In genomic region chr13:76383671-76384461, GRCh38 we compare ENCODE assay signal across 10 cellular contexts.
A peak's percentile ranks its signal among the peaks of the same experiment; 100 is the strongest.
DNase-seq lines count a peak whose midpoint lies in the region; ATAC-seq and TF ChIP-seq lines count a peak whose summit lies in the region.
"Had no signal": no experiment of that assay in that cellular context is flagged by ENCODE, and none has a peak within 500 bp of the region (broad histone marks: within the 10 kb centered on the region; RNA-seq: fewer than 3 reads in every experiment).

No MANE protein-coding gene starts in this region.

- no peak overlapping the region for H3K4me3 ChIP-seq in AG04449 (ENCODE audit: low read depth, low read length)
- no peak overlapping the region for H3K4me3 ChIP-seq in body of pancreas
- no peak overlapping the region for H3K4me3 ChIP-seq in lower lobe of right lung

- H3K27ac ChIP-seq in body of pancreas = no peak overlapping the region
- peak overlapping the region; percentile 1 for H3K27ac ChIP-seq in lower lobe of right lung

- H3K9me3 ChIP-seq in body of pancreas (no peaks in the 10 kb centered on the region), lower lobe of right lung (no peaks in the 10 kb centered on the region)
- H3K9me3 ChIP-seq: Caco-2 had no signal

- no peak overlapping the region for H3K27ac Mint-ChIP-seq in Calu3 (ENCODE audit: unreplicated experiment)
- H3K27ac Mint-ChIP-seq: activated CD4-positive, alpha-beta memory T cell treated with anti-CD3 and anti-CD28 coated beads, Interleukin-2, amount 10 ng/mL, durations not matched to agents 7 days and 5 days had no signal

- ATAC-seq in body of pancreas (peak; percentile 47), lower lobe of right lung (peak; percentile 85 to 86), GM21390 (IDR thresholded peaks at IDR 0.05; ENCODE audit: unreplicated experiment) (no peak)

- POLR2A ChIA-PET in AG04449 (lab: Yijun Ruan, JAX) = no interaction called here

- TF ChIP-seq POLR2A in body of pancreas (IDR thresholded peaks at IDR 0.05) = no peak

- TF ChIP-seq CTCF in AG04449 (IDR thresholded peaks at IDR 0.05; ENCODE audit: insufficient read depth, low read length, missing control alignments) (no peak), body of pancreas (IDR thresholded peaks at IDR 0.05) (no peak), lower lobe of right lung (IDR thresholded peaks at IDR 0.05) (no peak), Calu3 (IDR thresholded peaks at IDR 0.05; ENCODE audit: unreplicated experiment) (no peak)

- H3K36me3 ChIP-seq in body of pancreas (replicated peaks in 1 of 2; ENCODE audit: insufficient read depth in 1 of 2, low read depth in 2 of 2) (no peaks in the 10 kb centered on the region), lower lobe of right lung (no peaks in the 10 kb centered on the region)

- BruUV-seq in Calu3 (replicated peaks; lab: Mats Ljungman, UMichigan) = no TSS peak

- peaks cover 7% of the 10 kb centered on the region for H3K4me1 Mint-ChIP-seq in Calu3 (ENCODE audit: low read depth, unreplicated experiment)
- H3K4me1 Mint-ChIP-seq: activated CD4-positive, alpha-beta memory T cell treated with anti-CD3 and anti-CD28 coated beads, Interleukin-2, amount 10 ng/mL, durations not matched to agents 7 days and 5 days had no signal

- no peaks in the 10 kb centered on the region for H3K9me3 Mint-ChIP-seq in Calu3 (ENCODE audit: low read depth, unreplicated experiment)
- H3K9me3 Mint-ChIP-seq: activated CD4-positive, alpha-beta memory T cell treated with anti-CD3 and anti-CD28 coated beads, Interleukin-2, amount 10 ng/mL, durations not matched to agents 7 days and 5 days had no signal

- 46 to 56% methylated on average over 2 of the region's 2 CpGs for WGBS in body of pancreas, 2 donors

- H3K4me1 ChIP-seq in body of pancreas (no peaks in the 10 kb centered on the region), lower lobe of right lung (peaks cover 31% of the 10 kb centered on the region)
- H3K4me1 ChIP-seq: Caco-2 had no signal

- intact Hi-C loops in body of pancreas (cut with DNase I) (no loop called here), lower lobe of right lung (cut with DNase I) (no loop called here), Calu3 (cut with micrococcal nuclease; ENCODE audit: unreplicated experiment) (no loop called here)

- CTCF ChIA-PET in AG04449 (lab: Yijun Ruan, JAX) (no interaction called here), Calu3 (lab: Charles Lee) (no interaction called here)

- H3K27me3 ChIP-seq in body of pancreas = no peaks in the 10 kb centered on the region
- no peaks in the 10 kb centered on the region for H3K27me3 ChIP-seq in lower lobe of right lung (ENCODE audit: low read depth)

- DNase-seq in AG04449 (ENCODE audit: low read depth, low spot score) (peak; percentile 12), LoVo (ENCODE audit: low spot score) (peak; percentile 11), body of pancreas (peak in 1 of 4 donors; percentile 21), lower lobe of right lung (no peak), NCI-H2107 (lab: John Stamatoyannopoulos, UW) (no peak), NCI-H1694 treated with DMSO at 0.1 percent for 48 hours (lab: John Stamatoyannopoulos, UW) (no peak), Calu3 (no peak)
- DNase-seq: activated CD4-positive, alpha-beta memory T cell treated with anti-CD3 and anti-CD28 coated beads, Interleukin-2, amount 10 ng/mL, durations not matched to agents 7 days and 5 days had no signal

- H3K36me3 Mint-ChIP-seq in Calu3 (ENCODE audit: insufficient read depth, unreplicated experiment) = no peaks in the 10 kb centered on the region

- no peaks in the 10 kb centered on the region for H3K27me3 Mint-ChIP-seq in Calu3 (ENCODE audit: unreplicated experiment)
- H3K27me3 Mint-ChIP-seq: activated CD4-positive, alpha-beta memory T cell treated with anti-CD3 and anti-CD28 coated beads, Interleukin-2, amount 10 ng/mL, durations not matched to agents 7 days and 5 days had no signal

- H3K4me3 Mint-ChIP-seq in Calu3 (ENCODE audit: low read depth, unreplicated experiment) = no peak overlapping the region
- H3K4me3 Mint-ChIP-seq: activated CD4-positive, alpha-beta memory T cell treated with anti-CD3 and anti-CD28 coated beads, Interleukin-2, amount 10 ng/mL, durations not matched to agents 7 days and 5 days had no signal

Comparison
In these comparisons a context has a peak if more than half of its experiments do, and no peak if none do; other contexts are left out.
1. DNase-seq: peak in AG04449 (single experiment) and LoVo (single experiment); none in lower lobe of right lung (single experiment), NCI-H2107 (single experiment), NCI-H1694 treated with DMSO at 0.1 percent for 48 hours (single experiment) and Calu3 (single experiment).